8 cellular contexts compared by ENCODE assay signal in genomic region chr18:54261894-54262293, GRCh38. TPM values are rescaled to one million over a fixed set of nuclear protein-coding genes. Genes with fewer than 3 reads are reported as not detected.
A peak's percentile ranks its signal among the peaks of the same experiment; 100 is the strongest.
DNase-seq lines count a peak whose midpoint lies in the region; ATAC-seq and TF ChIP-seq lines count a peak whose summit lies in the region.

No MANE protein-coding gene starts in this region.

- DNase-seq in MV-4-11 (lab: John Stamatoyannopoulos, UW) (peak; percentile 91), mesothelial cell of epicardium (ENCODE audit: low spot score in 2 of 2, unreplicated experiment in 2 of 2) (no peak), uterus (no peak), NCI-H1930 (lab: John Stamatoyannopoulos, UW) (no peak), HK-2 (ENCODE audit: unreplicated experiment) (no peak), HAP-1 (ENCODE audit: low spot score in 2 of 2) (no peak)

- ATAC-seq in GM18502 (IDR thresholded peaks at IDR 0.05; ENCODE audit: poor library complexity, unreplicated experiment): peak; percentile 80
- ATAC-seq in GM21717 (IDR thresholded peaks at IDR 0.05; ENCODE audit: unreplicated experiment): peak; percentile 81

- intact Hi-C loops in uterus (cut with DNase I; ENCODE audit: low total_unique reads): no loop called here

- H3K27me3 ChIP-seq in uterus: no peaks in the 10 kb centered on the region
- H3K27me3 ChIP-seq in HAP-1 (ENCODE audit: low read depth): no peaks in the 10 kb centered on the region

- peak overlapping the region; percentile 84 for H3K27ac Mint-ChIP-seq in mesothelial cell of epicardium

- H3K36me3 Mint-ChIP-seq in mesothelial cell of epicardium: no peaks in the 10 kb centered on the region

- H3K4me1 Mint-ChIP-seq in mesothelial cell of epicardium: peaks cover 23% of the 10 kb centered on the region

- H3K36me3 ChIP-seq in uterus (no peaks in the 10 kb centered on the region), HAP-1 (replicated peaks) (no peaks in the 10 kb centered on the region)

- no peaks in the 10 kb centered on the region for H3K4me1 ChIP-seq in uterus
- peaks cover 8% of the 10 kb centered on the region for H3K4me1 ChIP-seq in HAP-1

- H3K27ac ChIP-seq in uterus: no peak overlapping the region

- TF ChIP-seq CTCF in mesothelial cell of epicardium (IDR thresholded peaks at IDR 0.05; ENCODE audit: unreplicated experiment) (no peak), uterus (IDR thresholded peaks at IDR 0.05) (no peak)

- no peaks in the 10 kb centered on the region for H3K27me3 Mint-ChIP-seq in mesothelial cell of epicardium (ENCODE audit: low read depth)

- H3K4me3 ChIP-seq in uterus: no peak overlapping the region
- H3K4me3 ChIP-seq in HAP-1: no peak overlapping the region

- no peaks in the 10 kb centered on the region for H3K9me3 Mint-ChIP-seq in mesothelial cell of epicardium

- in situ Hi-C loops in HAP-1 (cut with MboI; ENCODE audit: low sequenced_read_pairs): no loop called here

- H3K4me3 Mint-ChIP-seq in mesothelial cell of epicardium: no peak overlapping the region

- TF ChIP-seq POLR2A in uterus (IDR thresholded peaks at IDR 0.05): no peak

- no peaks in the 10 kb centered on the region for H3K9me3 ChIP-seq in uterus
- H3K9me3 ChIP-seq in HAP-1: no peaks in the 10 kb centered on the region

RNA-seq across cellular contexts. Expression of gene POLI, which starts 7.4 kb away (rescaled TPM):
- total RNA-seq in mesothelial cell of epicardium (36.4 to 47.8 TPM (median 43.9 TPM) in 3 replicates), uterus (100 to 1,000 TPM in 1 of 4 donors, 10 to 100 TPM in 3; 41.5 to 102 (median 65.3) TPM)

RNA-seq across cellular contexts. Expression of gene MBD2, which starts 37.4 kb away (rescaled TPM):
- total RNA-seq in mesothelial cell of epicardium: 61.5 to 66.0 TPM (median 62.6 TPM) in 3 replicates
- total RNA-seq in uterus: 10 to 100 TPM; 10.8 to 76.9 (median 26.0) TPM
